Comparison of ENCODE assay signal across 8 cellular contexts in the genomic region with DNA sequence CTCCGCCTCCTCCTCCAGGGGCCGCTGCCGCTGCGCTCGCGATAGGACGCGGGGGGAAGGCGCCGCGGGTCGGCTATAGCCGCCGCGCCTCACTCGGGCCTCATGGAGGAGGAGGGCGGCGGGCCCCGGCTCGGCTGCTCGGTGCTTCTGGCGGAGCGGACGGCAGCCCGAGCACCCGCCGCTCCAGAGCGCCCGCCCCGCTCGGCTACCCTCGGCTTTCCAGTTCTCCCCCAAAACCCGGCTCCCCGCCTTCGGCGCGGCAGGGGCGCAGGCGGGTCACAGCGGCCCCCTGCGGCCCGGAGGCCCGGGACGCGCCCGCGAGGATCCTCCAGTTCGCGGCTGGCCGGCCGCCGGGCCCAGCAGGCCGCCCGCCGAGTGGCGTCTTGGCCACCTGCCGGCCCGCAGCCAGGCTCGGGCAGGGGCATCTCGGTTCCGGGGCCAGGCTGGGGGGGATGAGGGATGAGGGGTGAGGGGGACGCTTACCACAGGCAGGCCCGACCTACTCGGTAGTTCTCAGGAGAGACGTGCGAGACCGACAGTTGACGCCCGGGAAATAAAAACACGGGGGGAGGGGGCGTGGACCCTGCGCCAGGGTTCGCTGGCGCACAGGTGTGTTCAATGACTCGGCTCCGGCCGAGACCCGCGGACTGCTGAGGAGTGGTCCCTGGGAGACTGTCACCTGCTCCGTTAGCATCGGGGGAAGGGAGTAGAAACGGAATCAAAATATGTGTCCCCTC. TPM values are rescaled to one million over a fixed set of nuclear protein-coding genes. Genes with fewer than 3 reads are reported as not detected.
DNase-seq lines count a peak whose midpoint lies in the region; ATAC-seq, FAIRE-seq and TF ChIP-seq lines count a peak whose summit lies in the region.

A gene with protein sequence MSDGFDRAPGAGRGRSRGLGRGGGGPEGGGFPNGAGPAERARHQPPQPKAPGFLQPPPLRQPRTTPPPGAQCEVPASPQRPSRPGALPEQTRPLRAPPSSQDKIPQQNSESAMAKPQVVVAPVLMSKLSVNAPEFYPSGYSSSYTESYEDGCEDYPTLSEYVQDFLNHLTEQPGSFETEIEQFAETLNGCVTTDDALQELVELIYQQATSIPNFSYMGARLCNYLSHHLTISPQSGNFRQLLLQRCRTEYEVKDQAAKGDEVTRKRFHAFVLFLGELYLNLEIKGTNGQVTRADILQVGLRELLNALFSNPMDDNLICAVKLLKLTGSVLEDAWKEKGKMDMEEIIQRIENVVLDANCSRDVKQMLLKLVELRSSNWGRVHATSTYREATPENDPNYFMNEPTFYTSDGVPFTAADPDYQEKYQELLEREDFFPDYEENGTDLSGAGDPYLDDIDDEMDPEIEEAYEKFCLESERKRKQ (minus strand): TSS at position 221 of the 737 bp plus-strand sequence. CDS start 231 bp downstream, outside the sequence.

- 2 to 4% (median 3%) methylated on average over 33 to 82 of the region's 82 CpGs for WGBS in psoas muscle, 3 donors

- H3K9me3 ChIP-seq in left ventricle myocardium inferior (replicated peaks): no peaks in the 10 kb centered on the region
- no peaks in the 10 kb centered on the region for H3K9me3 ChIP-seq in psoas muscle

- peak within 1 kb of the TSS; percentile 98 for H3K27ac ChIP-seq in left ventricle myocardium inferior (replicated peaks)
- H3K27ac ChIP-seq in psoas muscle: peak within 1 kb of the TSS; percentile 98

- TF ChIP-seq POLR2A in GM12891 (IDR thresholded peaks at IDR 0.05; ENCODE audit: low read depth, low read length): peak; percentile 64

- H3K4me1 ChIP-seq in left ventricle myocardium inferior (peaks cover 56% of the 10 kb centered on the region), psoas muscle (peaks cover 37% of the 10 kb centered on the region)

- TF ChIP-seq CTCF in left ventricle myocardium inferior (IDR thresholded peaks at IDR 0.05; ENCODE audit: borderline replicate concordance): peak; percentile 82
- TF ChIP-seq CTCF in psoas muscle (IDR thresholded peaks at IDR 0.05): peak; percentile 61

- DNase-seq in GM12891 (ENCODE audit: insufficient read length, low spot score) (peak; percentile 75), NCI-H1092 treated with DMSO at 0.1 percent for 48 hours (lab: John Stamatoyannopoulos, UW) (peak; percentile 86), T-helper 1 cell (peak; percentile 67 to 88 (median 76)), amniotic epithelial cell (ENCODE audit: low read depth) (peak; percentile 85), left ventricle myocardium inferior (peak; percentile 85), psoas muscle (peak; percentile 85 to 92), urothelium cell line (ENCODE audit: low spot score) (peak; percentile 94)

- intact Hi-C loops in left ventricle myocardium inferior (cut with micrococcal nuclease) (loop anchor here (10.0 kb wide), 1 partner anchor 48 kb away; the partner anchor contains the start of gene NNT), psoas muscle (cut with DNase I) (loop anchor here (2.0 kb wide), 2 partner anchors 42 to 46 kb away; partner anchors contain the start of gene NNT (in 1 of the 2))

- H3K4me3 ChIP-seq in left ventricle myocardium inferior (peak within 1 kb of the TSS; percentile 85), psoas muscle (peak within 1 kb of the TSS; percentile 93)

- peaks cover 2% of the 10 kb centered on the region for H3K36me3 ChIP-seq in left ventricle myocardium inferior
- peaks cover 3 to 34% of the 10 kb centered on the region in 2 donors for H3K36me3 ChIP-seq in psoas muscle (ENCODE audit: insufficient read depth in 1 of 2, low read depth in 1 of 2)

- ATAC-seq in HG02642 (IDR thresholded peaks at IDR 0.05; ENCODE audit: poor library complexity, unreplicated experiment): peak; percentile 83
- peak; percentile 91 to 94 (median 93) for ATAC-seq in psoas muscle

- FAIRE-seq in GM12891 (lab: Jason Lieb, UNC) (no peak), urothelium cell line (lab: Jason Lieb, UNC) (peak; percentile 62)

- H3K27me3 ChIP-seq in left ventricle myocardium inferior (ENCODE audit: low read depth) (no peaks in the 10 kb centered on the region), psoas muscle (ENCODE audit: insufficient read depth in 3 of 3, low read length in 2 of 3) (no peaks in the 10 kb centered on the region)

TF ChIP-seq in GM12891, 5 proteins besides CTCF, POLR2A, EP300 and RAD21:
- TF ChIP-seq POLR2AphosphoS5 (IDR thresholded peaks at IDR 0.05; ENCODE audit: low read depth, low read length) (peak; percentile 75), TAF1 (IDR thresholded peaks at IDR 0.05; ENCODE audit: low read depth, low read length) (no peak; the same call in none of the 2 replicates), PAX5 (IDR thresholded peaks at IDR 0.05; ENCODE audit: insufficient read depth, low read length, severe bottlenecking) (peak; percentile 43), POU2F2 (IDR thresholded peaks at IDR 0.05; ENCODE audit: low read depth, low read length) (no peak)

RNA-seq across cellular contexts. Expression of the gene that starts here (rescaled TPM):
- polyA plus RNA-seq in GM12891 (2012; ENCODE audit: low read depth, missing spikeins): 31.6 TPM
- total RNA-seq in left ventricle myocardium inferior: 129 TPM
- total RNA-seq in psoas muscle: 100 to 1,000 TPM; 125 to 143 (median 142) TPM
- 100 to 1,000 TPM in 2 of 3 donors, 10 to 100 TPM in 1; 99.6 to 202 (median 123) TPM for polyA plus RNA-seq in psoas muscle

Comparison
In these comparisons a context has a peak if more than half of its experiments do, and no peak if none do; other contexts are left out.
1. Peak in every context shown above with its lines: DNase-seq, ATAC-seq, H3K4me3 ChIP-seq and H3K27ac ChIP-seq.